Comparison of ENCODE assay signal across 24 cellular contexts in genomic region chr4:1685604-1686150, GRCh38. TPM values are rescaled to one million over a fixed set of nuclear protein-coding genes. Genes with fewer than 3 reads are reported as not detected.
DNase-seq lines count a peak whose midpoint lies in the region; ATAC-seq and TF ChIP-seq lines count a peak whose summit lies in the region.
"Had no signal": no experiment of that assay in that cellular context is flagged by ENCODE, and none has a peak within 500 bp of the region (broad histone marks: within the 10 kb centered on the region; RNA-seq: fewer than 3 reads in every experiment).

No MANE protein-coding gene starts in this region.

- H3K9me3 Mint-ChIP-seq in MCF 10A (ENCODE audit: unreplicated experiment): no peaks in the 10 kb centered on the region
- H3K9me3 Mint-ChIP-seq: activated naive CD8-positive, alpha-beta T cell treated with anti-CD3 and anti-CD28 coated beads, Interleukin-2, amount 10 ng/mL, durations not matched to agents 7 days and 5 days; naive thymus-derived CD8-positive, alpha-beta T cell; stimulated activated naive CD8-positive, alpha-beta T cell treated with anti-CD3 and anti-CD28 coated beads, Interleukin-15, amount 100 ng/mL, for 72 hours; WTC11 had no signal

- H3K23ac ChIP-seq in mesenchymal stem cell (ENCODE audit: low read length in 2 of 2): no peak overlapping the region

- no peak overlapping the region for H4K91ac ChIP-seq in mesenchymal stem cell (ENCODE audit: low read length)

- H2BK12ac ChIP-seq in mesenchymal stem cell (ENCODE audit: low read length in 2 of 2): no peak overlapping the region

- peaks cover 10% of the 10 kb centered on the region for H3K4me1 Mint-ChIP-seq in MCF 10A (ENCODE audit: insufficient read depth, unreplicated experiment)

- H2BK120ac ChIP-seq in mesenchymal stem cell (ENCODE audit: low read depth, low read length): no peak overlapping the region

- H3K18ac ChIP-seq in mesenchymal stem cell (ENCODE audit: low read depth in 1 of 2, low read length in 2 of 2): no peak overlapping the region

- peak overlapping the region in 1 of 2 donors; percentile 80 for H3K27ac ChIP-seq in breast epithelium
- H3K27ac ChIP-seq in VCaP: peak overlapping the region; percentile 81
- peak overlapping the region; percentile 31 for H3K27ac ChIP-seq in mesenchymal stem cell (ENCODE audit: low read length, poor library complexity, severe bottlenecking)

- H4K8ac ChIP-seq in mesenchymal stem cell (ENCODE audit: low read length): no peak overlapping the region

- H3K27me3 ChIP-seq in breast epithelium (no peaks in the 10 kb centered on the region), mesenchymal stem cell (ENCODE audit: control insufficient read depth in 1 of 2, insufficient read depth in 1 of 2, low read length in 2 of 2) (no peaks in the 10 kb centered on the region)
- H3K27me3 ChIP-seq: heart left ventricle, left lung, pancreas, tibial nerve had no signal

- 87% methylated on average over 11 of the region's 12 CpGs for WGBS in mesenchymal stem cell

- H3K4me1 ChIP-seq in breast epithelium (no peaks in the 10 kb centered on the region), mesenchymal stem cell (ENCODE audit: control insufficient read depth, insufficient read depth, low read depth, low read length) (peaks cover 27% of the 10 kb centered on the region)
- H3K4me1 ChIP-seq: pancreas had no signal

- no TSS peak for BruUV-seq in MCF 10A (replicated peaks; lab: Mats Ljungman, UMichigan)

- no peak overlapping the region for H2AFZ ChIP-seq in mesenchymal stem cell (ENCODE audit: low read depth, low read length)

- H3K4me3 ChIP-seq in breast epithelium (no peak overlapping the region), mesenchymal stem cell (ENCODE audit: insufficient read depth in 1 of 2, low read depth in 1 of 2, low read length in 2 of 2) (no peak overlapping the region)

- no peak for TF ChIP-seq POLR2A in breast epithelium (IDR thresholded peaks at IDR 0.05)

- H3K27ac Mint-ChIP-seq in MCF 10A (ENCODE audit: low read depth, unreplicated experiment): no peak overlapping the region
- H3K27ac Mint-ChIP-seq: activated naive CD8-positive, alpha-beta T cell treated with anti-CD3 and anti-CD28 coated beads, Interleukin-2, amount 10 ng/mL, durations not matched to agents 7 days and 5 days; stimulated activated naive CD8-positive, alpha-beta T cell treated with anti-CD3 and anti-CD28 coated beads, Interleukin-15, amount 100 ng/mL, for 72 hours; WTC11 had no signal

- POLR2A ChIA-PET in MCF 10A (lab: Yijun Ruan, JAX): interaction anchor here (0.7 to 1.0 kb wide), 3 partner anchors 14 to 355 kb away, joined by 3 read pairs; partner anchors contain the start of gene SLBP

- peaks cover 15% of the 10 kb centered on the region for H3K36me3 Mint-ChIP-seq in MCF 10A (ENCODE audit: insufficient read depth, unreplicated experiment)

- H3K4me3 Mint-ChIP-seq in MCF 10A (ENCODE audit: unreplicated experiment): peak overlapping the region; percentile 80
- H3K4me3 Mint-ChIP-seq: activated naive CD8-positive, alpha-beta T cell treated with anti-CD3 and anti-CD28 coated beads, Interleukin-2, amount 10 ng/mL, durations not matched to agents 7 days and 5 days had no signal

- H3K36me3 ChIP-seq in breast epithelium (no peaks in the 10 kb centered on the region), mesenchymal stem cell (ENCODE audit: control insufficient read depth in 1 of 2, insufficient read depth in 2 of 2, low read depth in 1 of 2, low read length in 2 of 2) (peaks cover 5 to 8% of the 10 kb centered on the region in 2 experiments)
- H3K36me3 ChIP-seq: pancreas had no signal

- no peak overlapping the region for H3K9ac ChIP-seq in mesenchymal stem cell (ENCODE audit: low read length)

- no peak overlapping the region for H2AK5ac ChIP-seq in mesenchymal stem cell (ENCODE audit: low read length, severe bottlenecking)

- peaks cover 4% of the 10 kb centered on the region for H3K79me1 ChIP-seq in mesenchymal stem cell (replicated peaks; ENCODE audit: low read length, poor library complexity, severe bottlenecking)

- intact Hi-C loops in MCF 10A (cut with micrococcal nuclease): no loop called here
- intact Hi-C loops in breast epithelium (cut with DNase I; ENCODE audit: low total_unique reads): no loop called here

- H2BK5ac ChIP-seq in mesenchymal stem cell (ENCODE audit: low read depth, low read length, poor library complexity, severe bottlenecking): no peak overlapping the region

- CTCF ChIA-PET in MCF 10A (lab: Yijun Ruan, JAX): interaction anchor here (0.9 kb wide), 1 partner anchor 45 kb away, joined by 4 read pairs; no protein-coding TSS in a partner anchor

- ATAC-seq in HG03108 (IDR thresholded peaks at IDR 0.05; ENCODE audit: unreplicated experiment) (no peak), HG02678 (IDR thresholded peaks at IDR 0.05; ENCODE audit: unreplicated experiment) (no peak)
- ATAC-seq: naive thymus-derived CD8-positive, alpha-beta T cell; WTC11 had no signal

- no peaks in the 10 kb centered on the region for H3K27me3 Mint-ChIP-seq in MCF 10A (ENCODE audit: insufficient read depth, unreplicated experiment)
- H3K27me3 Mint-ChIP-seq: naive thymus-derived CD8-positive, alpha-beta T cell; stimulated activated naive CD8-positive, alpha-beta T cell treated with anti-CD3 and anti-CD28 coated beads, Interleukin-15, amount 100 ng/mL, for 72 hours had no signal

- no peaks in the 10 kb centered on the region for H3K9me3 ChIP-seq in breast epithelium
- no peaks in the 10 kb centered on the region for H3K9me3 ChIP-seq in mesenchymal stem cell (ENCODE audit: control insufficient read depth, low read length)
- H3K9me3 ChIP-seq: heart left ventricle, left lung, pancreas, tibial nerve had no signal

- H3K14ac ChIP-seq in mesenchymal stem cell (ENCODE audit: low read length in 2 of 2): no peak overlapping the region

- TF ChIP-seq CTCF in MCF 10A (IDR thresholded peaks at IDR 0.05; ENCODE audit: unreplicated experiment) (no peak), breast epithelium (IDR thresholded peaks at IDR 0.05) (no peak), VCaP (conservative IDR thresholded peaks at IDR 0.05) (no peak)

- no peak overlapping the region for H2BK15ac ChIP-seq in mesenchymal stem cell (ENCODE audit: low read depth, poor library complexity, severe bottlenecking)

- DNase-seq in MCF 10A (ENCODE audit: unreplicated experiment) (no peak), breast epithelium (ENCODE audit: low spot score in 2 of 2) (no peak), mesenchymal stem cell (no peak)
- no peak for DNase-seq in activated CD8-positive, alpha-beta memory T cell treated with anti-CD3 and anti-CD28 coated beads for 24 hours
- DNase-seq in stimulated activated CD4-positive, alpha-beta T cell treated with anti-CD3 and anti-CD28 coated beads, Interleukin-2, amount 100 ng/mL, for 24 hours: no peak
- DNase-seq: activated effector memory CD4-positive, alpha-beta T cell treated with Interleukin-2 at 50 U/mL for 16 hours; activated naive CD8-positive, alpha-beta T cell treated with anti-CD3 and anti-CD28 coated beads, Interleukin-2, amount 10 ng/mL, durations not matched to agents 7 days and 5 days; cerebellar nuclear complex; heart left ventricle; IMR-90; left lung; naive thymus-derived CD8-positive, alpha-beta T cell; NCI-H1105 treated with DMSO at 0.1 percent for 48 hours; NCI-H2081; NCI-H226; NCI-H748 treated with DMSO at 0.1 percent for 48 hours; stimulated activated CD4-positive, alpha-beta T cell treated with anti-CD3 and anti-CD28 coated beads, Interleukin-15, amount 100 ng/mL, for 24 hours; stimulated activated naive CD8-positive, alpha-beta T cell treated with anti-CD3 and anti-CD28 coated beads, Interleukin-15, amount 100 ng/mL, for 72 hours had no signal

- no peak overlapping the region for H3K4me2 ChIP-seq in mesenchymal stem cell (ENCODE audit: low read length, poor library complexity, severe bottlenecking)

- no peak overlapping the region for H3K4ac ChIP-seq in mesenchymal stem cell (ENCODE audit: low read depth in 1 of 2, low read length in 2 of 2)

RNA-seq across cellular contexts. Expression of gene FAM53A, which starts 1.6 kb away (rescaled TPM):
- total RNA-seq in MCF 10A (2022) (5.0 and 6.6 TPM in 2 replicates), breast epithelium (1 to 10 TPM; 3.7 to 7.2 (median 4.6) TPM)
- polyA plus RNA-seq in mesenchymal stem cell (2013, experiment 1 of 2): 1.2 TPM
- polyA plus RNA-seq in mesenchymal stem cell (2013, experiment 2 of 2): 0.95 TPM

RNA-seq across cellular contexts. Expression of gene SLBP, which starts 26.4 kb away (rescaled TPM):
- total RNA-seq in MCF 10A (2022) (37.1 and 43.5 TPM in 2 replicates), breast epithelium (10 to 100 TPM; 45.1 to 52.0 (median 45.6) TPM)
- polyA plus RNA-seq in mesenchymal stem cell (2013, experiment 1 of 2): 45.8 TPM
- 48.7 TPM for polyA plus RNA-seq in mesenchymal stem cell (2013, experiment 2 of 2)

RNA-seq across cellular contexts. Expression of gene TMEM129, which starts 35.4 kb away (rescaled TPM):
- 25.5 and 38.3 TPM in 2 replicates for total RNA-seq in MCF 10A (2022)
- 10 to 100 TPM; 40.5 to 47.3 (median 41.6) TPM for total RNA-seq in breast epithelium
- polyA plus RNA-seq in mesenchymal stem cell (2013, experiment 1 of 2): 22.0 TPM
- 22.8 TPM for polyA plus RNA-seq in mesenchymal stem cell (2013, experiment 2 of 2)

RNA-seq across cellular contexts. Expression of gene TACC3, which starts 35.6 kb away (rescaled TPM):
- total RNA-seq in MCF 10A (2022): 53.0 and 69.8 TPM in 2 replicates
- total RNA-seq in breast epithelium: 1 to 10 TPM; 4.1 to 7.8 (median 4.9) TPM
- polyA plus RNA-seq in mesenchymal stem cell (2013, experiment 1 of 2): 11.9 TPM
- polyA plus RNA-seq in mesenchymal stem cell (2013, experiment 2 of 2): 10.9 TPM
